7 cellular contexts compared by ENCODE assay signal in the genomic region with DNA sequence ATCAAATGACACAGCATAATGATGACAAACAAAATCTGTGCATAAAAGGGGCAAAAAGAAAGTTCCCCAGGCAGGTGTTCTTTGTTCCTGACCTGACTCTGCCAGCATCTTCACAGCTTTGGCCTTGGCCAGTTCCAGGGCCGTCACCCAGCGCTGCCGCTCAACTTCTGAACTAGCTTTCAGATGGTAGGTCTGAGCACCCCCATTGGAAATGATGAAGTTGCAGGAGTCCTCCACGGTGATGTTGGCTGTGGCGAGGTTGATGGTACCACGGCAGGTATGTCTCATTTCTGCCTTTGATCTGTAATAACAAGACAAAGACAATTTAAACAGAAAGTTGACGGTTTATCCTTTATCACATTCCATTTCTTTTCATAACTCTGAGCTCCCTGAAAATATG.
"Had no signal": no experiment of that assay in that cellular context is flagged by ENCODE, and none has a peak within 500 bp of the region (broad histone marks: within the 10 kb centered on the region; RNA-seq: fewer than 3 reads in every experiment).

No MANE protein-coding gene starts in this region.

- ATAC-seq: left colon, sciatic nerve, upper lobe of right lung had no signal

- DNase-seq: amniotic stem cell, caudate nucleus, left colon, nephron progenitor cell, upper lobe of right lung had no signal

- H3K27ac Mint-ChIP-seq: mesothelial cell of epicardium, nephron progenitor cell had no signal

- H3K9me3 Mint-ChIP-seq: mesothelial cell of epicardium, nephron progenitor cell had no signal

- H3K4me3 Mint-ChIP-seq: mesothelial cell of epicardium, nephron progenitor cell had no signal
